1 cellular context compared by ENCODE assay signal in the genomic region with DNA sequence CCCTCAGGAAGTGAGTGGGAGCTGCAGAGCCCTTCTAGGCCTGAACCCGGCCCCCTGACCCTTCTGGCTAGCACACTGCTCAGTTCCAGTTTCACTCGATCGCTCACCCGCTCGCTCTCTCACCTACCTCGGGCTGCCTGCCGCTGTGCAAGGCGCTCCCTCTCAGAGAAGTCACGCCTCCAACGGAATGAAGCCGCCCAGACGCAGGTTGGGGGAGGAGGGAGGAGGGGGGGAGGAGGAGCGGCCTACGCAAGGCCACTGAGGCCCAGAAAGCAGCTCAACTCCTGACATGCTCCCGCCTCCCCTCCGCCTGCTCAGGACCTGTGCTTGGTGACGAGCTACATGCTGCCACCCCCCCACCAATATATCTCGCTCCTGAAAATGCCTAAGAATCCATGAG.
TF ChIP-seq lines count a peak whose summit lies in the region.

No MANE protein-coding gene starts in this region.

TF ChIP-seq in GM12878, 131 proteins besides CTCF, POLR2A, EP300 and RAD21 (continued from another document):
- TF ChIP-seq, protein P1, sequence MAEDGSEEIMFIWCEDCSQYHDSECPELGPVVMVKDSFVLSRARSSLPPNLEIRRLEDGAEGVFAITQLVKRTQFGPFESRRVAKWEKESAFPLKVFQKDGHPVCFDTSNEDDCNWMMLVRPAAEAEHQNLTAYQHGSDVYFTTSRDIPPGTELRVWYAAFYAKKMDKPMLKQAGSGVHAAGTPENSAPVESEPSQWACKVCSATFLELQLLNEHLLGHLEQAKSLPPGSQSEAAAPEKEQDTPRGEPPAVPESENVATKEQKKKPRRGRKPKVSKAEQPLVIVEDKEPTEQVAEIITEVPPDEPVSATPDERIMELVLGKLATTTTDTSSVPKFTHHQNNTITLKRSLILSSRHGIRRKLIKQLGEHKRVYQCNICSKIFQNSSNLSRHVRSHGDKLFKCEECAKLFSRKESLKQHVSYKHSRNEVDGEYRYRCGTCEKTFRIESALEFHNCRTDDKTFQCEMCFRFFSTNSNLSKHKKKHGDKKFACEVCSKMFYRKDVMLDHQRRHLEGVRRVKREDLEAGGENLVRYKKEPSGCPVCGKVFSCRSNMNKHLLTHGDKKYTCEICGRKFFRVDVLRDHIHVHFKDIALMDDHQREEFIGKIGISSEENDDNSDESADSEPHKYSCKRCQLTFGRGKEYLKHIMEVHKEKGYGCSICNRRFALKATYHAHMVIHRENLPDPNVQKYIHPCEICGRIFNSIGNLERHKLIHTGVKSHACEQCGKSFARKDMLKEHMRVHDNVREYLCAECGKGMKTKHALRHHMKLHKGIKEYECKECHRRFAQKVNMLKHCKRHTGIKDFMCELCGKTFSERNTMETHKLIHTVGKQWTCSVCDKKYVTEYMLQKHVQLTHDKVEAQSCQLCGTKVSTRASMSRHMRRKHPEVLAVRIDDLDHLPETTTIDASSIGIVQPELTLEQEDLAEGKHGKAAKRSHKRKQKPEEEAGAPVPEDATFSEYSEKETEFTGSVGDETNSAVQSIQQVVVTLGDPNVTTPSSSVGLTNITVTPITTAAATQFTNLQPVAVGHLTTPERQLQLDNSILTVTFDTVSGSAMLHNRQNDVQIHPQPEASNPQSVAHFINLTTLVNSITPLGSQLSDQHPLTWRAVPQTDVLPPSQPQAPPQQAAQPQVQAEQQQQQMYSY (CRISPR knock-in tag; IDR thresholded peaks at IDR 0.05): no peak
- TF ChIP-seq RB1 (IDR thresholded peaks at IDR 0.05; ENCODE audit: borderline replicate concordance): no peak
- TF ChIP-seq RUNX3 (IDR thresholded peaks at IDR 0.05; ENCODE audit: low read length): no peak
- TF ChIP-seq SMAD1 (IDR thresholded peaks at IDR 0.05; ENCODE audit: low read depth, partially characterized antibody): no peak
- TF ChIP-seq KLF5 (IDR thresholded peaks at IDR 0.05; ENCODE audit: partially characterized antibody): no peak
- TF ChIP-seq, protein P2, sequence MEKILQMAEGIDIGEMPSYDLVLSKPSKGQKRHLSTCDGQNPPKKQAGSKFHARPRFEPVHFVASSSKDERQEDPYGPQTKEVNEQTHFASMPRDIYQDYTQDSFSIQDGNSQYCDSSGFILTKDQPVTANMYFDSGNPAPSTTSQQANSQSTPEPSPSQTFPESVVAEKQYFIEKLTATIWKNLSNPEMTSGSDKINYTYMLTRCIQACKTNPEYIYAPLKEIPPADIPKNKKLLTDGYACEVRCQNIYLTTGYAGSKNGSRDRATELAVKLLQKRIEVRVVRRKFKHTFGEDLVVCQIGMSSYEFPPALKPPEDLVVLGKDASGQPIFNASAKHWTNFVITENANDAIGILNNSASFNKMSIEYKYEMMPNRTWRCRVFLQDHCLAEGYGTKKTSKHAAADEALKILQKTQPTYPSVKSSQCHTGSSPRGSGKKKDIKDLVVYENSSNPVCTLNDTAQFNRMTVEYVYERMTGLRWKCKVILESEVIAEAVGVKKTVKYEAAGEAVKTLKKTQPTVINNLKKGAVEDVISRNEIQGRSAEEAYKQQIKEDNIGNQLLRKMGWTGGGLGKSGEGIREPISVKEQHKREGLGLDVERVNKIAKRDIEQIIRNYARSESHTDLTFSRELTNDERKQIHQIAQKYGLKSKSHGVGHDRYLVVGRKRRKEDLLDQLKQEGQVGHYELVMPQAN (conservative IDR thresholded peaks at IDR 0.05): no peak
- no peak for TF ChIP-seq BRCA1 (IDR thresholded peaks at IDR 0.05; ENCODE audit: low read depth, low read length)
- no peak for TF ChIP-seq SRF (IDR thresholded peaks at IDR 0.05; ENCODE audit: low read depth in 2 of 2, low read length in 2 of 2)
- no peak for TF ChIP-seq KDM1A (IDR thresholded peaks at IDR 0.05; ENCODE audit: borderline replicate concordance)
- TF ChIP-seq, protein P3, sequence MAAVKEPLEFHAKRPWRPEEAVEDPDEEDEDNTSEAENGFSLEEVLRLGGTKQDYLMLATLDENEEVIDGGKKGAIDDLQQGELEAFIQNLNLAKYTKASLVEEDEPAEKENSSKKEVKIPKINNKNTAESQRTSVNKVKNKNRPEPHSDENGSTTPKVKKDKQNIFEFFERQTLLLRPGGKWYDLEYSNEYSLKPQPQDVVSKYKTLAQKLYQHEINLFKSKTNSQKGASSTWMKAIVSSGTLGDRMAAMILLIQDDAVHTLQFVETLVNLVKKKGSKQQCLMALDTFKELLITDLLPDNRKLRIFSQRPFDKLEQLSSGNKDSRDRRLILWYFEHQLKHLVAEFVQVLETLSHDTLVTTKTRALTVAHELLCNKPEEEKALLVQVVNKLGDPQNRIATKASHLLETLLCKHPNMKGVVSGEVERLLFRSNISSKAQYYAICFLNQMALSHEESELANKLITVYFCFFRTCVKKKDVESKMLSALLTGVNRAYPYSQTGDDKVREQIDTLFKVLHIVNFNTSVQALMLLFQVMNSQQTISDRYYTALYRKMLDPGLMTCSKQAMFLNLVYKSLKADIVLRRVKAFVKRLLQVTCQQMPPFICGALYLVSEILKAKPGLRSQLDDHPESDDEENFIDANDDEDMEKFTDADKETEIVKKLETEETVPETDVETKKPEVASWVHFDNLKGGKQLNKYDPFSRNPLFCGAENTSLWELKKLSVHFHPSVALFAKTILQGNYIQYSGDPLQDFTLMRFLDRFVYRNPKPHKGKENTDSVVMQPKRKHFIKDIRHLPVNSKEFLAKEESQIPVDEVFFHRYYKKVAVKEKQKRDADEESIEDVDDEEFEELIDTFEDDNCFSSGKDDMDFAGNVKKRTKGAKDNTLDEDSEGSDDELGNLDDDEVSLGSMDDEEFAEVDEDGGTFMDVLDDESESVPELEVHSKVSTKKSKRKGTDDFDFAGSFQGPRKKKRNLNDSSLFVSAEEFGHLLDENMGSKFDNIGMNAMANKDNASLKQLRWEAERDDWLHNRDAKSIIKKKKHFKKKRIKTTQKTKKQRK (IDR thresholded peaks at IDR 0.05; ENCODE audit: low read depth, low read length): no peak
- no peak for TF ChIP-seq HDAC6 (IDR thresholded peaks at IDR 0.05; ENCODE audit: unreplicated experiment)
